Comparison of ENCODE assay signal across 1 cellular context in the genomic region with DNA sequence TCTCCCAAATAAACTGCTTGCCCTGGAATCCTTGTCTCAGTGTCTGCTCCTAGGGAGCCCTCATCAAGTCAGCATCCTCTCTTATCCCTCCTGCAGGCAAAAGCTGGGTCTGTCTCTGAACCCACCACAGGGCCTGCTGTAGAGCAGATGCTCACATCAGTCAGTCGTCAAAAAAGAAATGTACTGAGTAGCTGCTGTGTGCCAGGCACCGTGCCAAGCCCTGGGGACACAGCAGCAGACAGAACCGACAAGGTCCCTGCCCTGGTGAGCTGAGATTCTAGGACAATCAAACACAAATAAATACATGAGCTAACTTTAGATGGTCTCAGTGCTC.
TF ChIP-seq lines count a peak whose summit lies in the region.

No MANE protein-coding gene starts in this region.

TF ChIP-seq in A549, 52 proteins besides CTCF, POLR2A, EP300 and RAD21 (continued from another document):
- TF ChIP-seq, protein P1, sequence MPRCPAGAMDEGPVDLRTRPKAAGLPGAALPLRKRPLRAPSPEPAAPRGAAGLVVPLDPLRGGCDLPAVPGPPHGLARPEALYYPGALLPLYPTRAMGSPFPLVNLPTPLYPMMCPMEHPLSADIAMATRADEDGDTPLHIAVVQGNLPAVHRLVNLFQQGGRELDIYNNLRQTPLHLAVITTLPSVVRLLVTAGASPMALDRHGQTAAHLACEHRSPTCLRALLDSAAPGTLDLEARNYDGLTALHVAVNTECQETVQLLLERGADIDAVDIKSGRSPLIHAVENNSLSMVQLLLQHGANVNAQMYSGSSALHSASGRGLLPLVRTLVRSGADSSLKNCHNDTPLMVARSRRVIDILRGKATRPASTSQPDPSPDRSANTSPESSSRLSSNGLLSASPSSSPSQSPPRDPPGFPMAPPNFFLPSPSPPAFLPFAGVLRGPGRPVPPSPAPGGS (IDR thresholded peaks at IDR 0.05), result no peak
- no peak for TF ChIP-seq TFCP2L1 (CRISPR knock-in tag; IDR thresholded peaks at IDR 0.05)
- TF ChIP-seq PHF8 (IDR thresholded peaks at IDR 0.05; ENCODE audit: borderline replicate concordance, low read depth), result no peak
- no peak for TF ChIP-seq RNF2 (IDR thresholded peaks at IDR 0.05; ENCODE audit: borderline replicate concordance, low read depth)
- no peak for TF ChIP-seq KDM1A (IDR thresholded peaks at IDR 0.05; ENCODE audit: low read depth)
- TF ChIP-seq NPAS2 (CRISPR knock-in tag; IDR thresholded peaks at IDR 0.05; ENCODE audit: borderline replicate concordance), result no peak
- TF ChIP-seq GATA3 (IDR thresholded peaks at IDR 0.05; ENCODE audit: borderline replicate concordance), result no peak
- no peak for TF ChIP-seq MYC (IDR thresholded peaks at IDR 0.05; ENCODE audit: borderline replicate concordance, low read length)
